Comparison of ENCODE assay signal across 1 cellular context in the genomic region with DNA sequence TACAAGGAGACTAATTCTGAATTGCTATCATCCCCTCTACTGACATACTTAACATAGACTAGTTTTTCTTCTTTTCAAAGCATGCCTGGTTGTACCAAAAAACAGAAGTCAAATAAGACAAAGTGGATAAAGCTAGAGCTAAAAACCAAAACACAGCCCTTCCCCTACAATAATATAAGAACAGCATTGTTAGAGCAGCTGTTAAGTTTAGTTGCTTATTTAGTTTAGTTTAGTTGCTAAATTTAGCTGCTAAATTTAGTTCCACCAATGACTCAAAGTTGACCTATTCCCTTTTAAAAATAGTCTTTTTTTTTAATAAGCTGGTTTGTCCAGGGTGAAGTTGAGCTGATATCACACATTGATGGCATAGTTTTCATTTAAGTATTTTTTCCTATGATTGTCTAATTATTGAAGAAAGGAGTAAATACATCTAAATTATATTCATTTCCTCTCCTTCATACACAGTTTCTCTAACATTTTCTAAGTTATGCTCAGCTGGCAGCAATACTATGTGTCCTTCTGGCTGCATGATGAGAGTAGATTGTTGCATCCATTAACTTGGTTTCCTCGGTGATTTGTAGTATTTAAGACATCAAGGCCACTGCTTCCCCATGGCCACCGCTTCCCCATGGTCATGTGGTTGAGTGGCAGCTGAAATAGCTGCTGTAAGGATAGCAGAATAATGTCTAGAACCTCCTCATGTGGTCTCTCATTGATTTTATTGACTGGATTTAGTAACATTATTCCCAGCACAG.
TF ChIP-seq lines count a peak whose summit lies in the region.

No MANE protein-coding gene starts in this region.

TF ChIP-seq in HCT116, 20 proteins besides CTCF, POLR2A, EP300 and RAD21:
- TF ChIP-seq POLR2AphosphoS5 (IDR thresholded peaks at IDR 0.05; ENCODE audit: low read depth, low read length) (no peak), EZH2 (IDR thresholded peaks at IDR 0.05) (no peak), ELF1 (IDR thresholded peaks at IDR 0.05; ENCODE audit: borderline replicate concordance, low read depth) (no peak), TCF7L2 (IDR thresholded peaks at IDR 0.05; ENCODE audit: borderline replicate concordance, extremely low read depth, insufficient read depth, insufficient read length) (no peak), JUND (IDR thresholded peaks at IDR 0.05) (no peak), ZFX (IDR thresholded peaks at IDR 0.05) (no peak), ZNF274 (IDR thresholded peaks at IDR 0.05; ENCODE audit: low read depth, low read length) (no peak), CEBPB (IDR thresholded peaks at IDR 0.05; ENCODE audit: low read depth) (no peak), EZH2phosphoT487 (IDR thresholded peaks at IDR 0.05; ENCODE audit: borderline replicate concordance) (no peak), SP1 (IDR thresholded peaks at IDR 0.05; ENCODE audit: low read depth) (no peak), FOSL1 (IDR thresholded peaks at IDR 0.05; ENCODE audit: low read depth) (no peak), YY1 (IDR thresholded peaks at IDR 0.05; ENCODE audit: extremely low read depth, insufficient replicate concordance, low read depth, low read length) (no peak), SRF (IDR thresholded peaks at IDR 0.05; ENCODE audit: low read depth) (no peak), CBX3 (IDR thresholded peaks at IDR 0.05; ENCODE audit: low read depth) (no peak)
- TF ChIP-seq, protein P1, sequence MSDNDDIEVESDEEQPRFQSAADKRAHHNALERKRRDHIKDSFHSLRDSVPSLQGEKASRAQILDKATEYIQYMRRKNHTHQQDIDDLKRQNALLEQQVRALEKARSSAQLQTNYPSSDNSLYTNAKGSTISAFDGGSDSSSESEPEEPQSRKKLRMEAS (IDR thresholded peaks at IDR 0.05) = no peak
- TF ChIP-seq, protein P2, sequence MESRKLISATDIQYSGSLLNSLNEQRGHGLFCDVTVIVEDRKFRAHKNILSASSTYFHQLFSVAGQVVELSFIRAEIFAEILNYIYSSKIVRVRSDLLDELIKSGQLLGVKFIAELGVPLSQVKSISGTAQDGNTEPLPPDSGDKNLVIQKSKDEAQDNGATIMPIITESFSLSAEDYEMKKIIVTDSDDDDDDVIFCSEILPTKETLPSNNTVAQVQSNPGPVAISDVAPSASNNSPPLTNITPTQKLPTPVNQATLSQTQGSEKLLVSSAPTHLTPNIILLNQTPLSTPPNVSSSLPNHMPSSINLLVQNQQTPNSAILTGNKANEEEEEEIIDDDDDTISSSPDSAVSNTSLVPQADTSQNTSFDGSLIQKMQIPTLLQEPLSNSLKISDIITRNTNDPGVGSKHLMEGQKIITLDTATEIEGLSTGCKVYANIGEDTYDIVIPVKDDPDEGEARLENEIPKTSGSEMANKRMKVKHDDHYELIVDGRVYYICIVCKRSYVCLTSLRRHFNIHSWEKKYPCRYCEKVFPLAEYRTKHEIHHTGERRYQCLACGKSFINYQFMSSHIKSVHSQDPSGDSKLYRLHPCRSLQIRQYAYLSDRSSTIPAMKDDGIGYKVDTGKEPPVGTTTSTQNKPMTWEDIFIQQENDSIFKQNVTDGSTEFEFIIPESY (IDR thresholded peaks at IDR 0.05; ENCODE audit: extremely low read depth, insufficient replicate concordance, low read length) = no peak
- TF ChIP-seq, protein P3, sequence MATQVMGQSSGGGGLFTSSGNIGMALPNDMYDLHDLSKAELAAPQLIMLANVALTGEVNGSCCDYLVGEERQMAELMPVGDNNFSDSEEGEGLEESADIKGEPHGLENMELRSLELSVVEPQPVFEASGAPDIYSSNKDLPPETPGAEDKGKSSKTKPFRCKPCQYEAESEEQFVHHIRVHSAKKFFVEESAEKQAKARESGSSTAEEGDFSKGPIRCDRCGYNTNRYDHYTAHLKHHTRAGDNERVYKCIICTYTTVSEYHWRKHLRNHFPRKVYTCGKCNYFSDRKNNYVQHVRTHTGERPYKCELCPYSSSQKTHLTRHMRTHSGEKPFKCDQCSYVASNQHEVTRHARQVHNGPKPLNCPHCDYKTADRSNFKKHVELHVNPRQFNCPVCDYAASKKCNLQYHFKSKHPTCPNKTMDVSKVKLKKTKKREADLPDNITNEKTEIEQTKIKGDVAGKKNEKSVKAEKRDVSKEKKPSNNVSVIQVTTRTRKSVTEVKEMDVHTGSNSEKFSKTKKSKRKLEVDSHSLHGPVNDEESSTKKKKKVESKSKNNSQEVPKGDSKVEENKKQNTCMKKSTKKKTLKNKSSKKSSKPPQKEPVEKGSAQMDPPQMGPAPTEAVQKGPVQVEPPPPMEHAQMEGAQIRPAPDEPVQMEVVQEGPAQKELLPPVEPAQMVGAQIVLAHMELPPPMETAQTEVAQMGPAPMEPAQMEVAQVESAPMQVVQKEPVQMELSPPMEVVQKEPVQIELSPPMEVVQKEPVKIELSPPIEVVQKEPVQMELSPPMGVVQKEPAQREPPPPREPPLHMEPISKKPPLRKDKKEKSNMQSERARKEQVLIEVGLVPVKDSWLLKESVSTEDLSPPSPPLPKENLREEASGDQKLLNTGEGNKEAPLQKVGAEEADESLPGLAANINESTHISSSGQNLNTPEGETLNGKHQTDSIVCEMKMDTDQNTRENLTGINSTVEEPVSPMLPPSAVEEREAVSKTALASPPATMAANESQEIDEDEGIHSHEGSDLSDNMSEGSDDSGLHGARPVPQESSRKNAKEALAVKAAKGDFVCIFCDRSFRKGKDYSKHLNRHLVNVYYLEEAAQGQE (IDR thresholded peaks at IDR 0.05; ENCODE audit: low read depth) = no peak
- TF ChIP-seq, protein P4, sequence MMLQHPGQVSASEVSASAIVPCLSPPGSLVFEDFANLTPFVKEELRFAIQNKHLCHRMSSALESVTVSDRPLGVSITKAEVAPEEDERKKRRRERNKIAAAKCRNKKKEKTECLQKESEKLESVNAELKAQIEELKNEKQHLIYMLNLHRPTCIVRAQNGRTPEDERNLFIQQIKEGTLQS (IDR thresholded peaks at IDR 0.05) = no peak
